ENCODE assay signal across 2 cellular contexts in the genomic region with DNA sequence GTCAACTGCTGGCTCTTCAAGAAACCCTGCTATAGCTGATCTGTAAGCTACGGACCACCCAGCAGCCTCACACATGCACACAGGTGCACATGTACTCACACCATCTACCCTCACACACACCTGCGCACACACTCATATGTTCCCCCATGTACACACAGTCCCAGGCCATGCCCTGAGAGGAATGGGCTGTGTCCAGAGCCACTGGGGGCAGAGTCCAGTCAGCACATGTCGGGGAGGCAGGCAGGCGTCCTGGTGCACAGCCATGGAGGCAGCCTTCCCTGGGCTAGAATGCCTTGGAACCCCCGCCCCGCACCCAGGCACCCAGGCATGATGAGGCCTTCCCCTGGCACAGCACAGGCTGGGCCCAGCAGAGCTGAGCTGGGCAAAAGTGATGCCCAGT.
TF ChIP-seq lines count a peak whose summit lies in the region.

No MANE protein-coding gene starts in this region.

TF ChIP-seq in H1, 55 proteins besides CTCF, POLR2A, EP300 and RAD21:
- no peak for TF ChIP-seq JUN (IDR thresholded peaks at IDR 0.05; ENCODE audit: low read depth, low read length)
- TF ChIP-seq SAP30 (IDR thresholded peaks at IDR 0.05; ENCODE audit: insufficient read depth, insufficient replicate concordance, low read length): no peak
- TF ChIP-seq KDM1A (IDR thresholded peaks at IDR 0.05; ENCODE audit: borderline replicate concordance, low read length): no peak
- TF ChIP-seq TBP (IDR thresholded peaks at IDR 0.05; ENCODE audit: low read depth, low read length): no peak
- no peak for TF ChIP-seq CHD1 (IDR thresholded peaks at IDR 0.05; ENCODE audit: low read depth, low read length)

TF ChIP-seq in WTC11, 78 proteins besides CTCF, POLR2A, EP300 and RAD21:
- TF ChIP-seq SMAD4 (CRISPR knock-in tag; IDR thresholded peaks at IDR 0.05): no peak
- TF ChIP-seq ETV6 (CRISPR knock-in tag; IDR thresholded peaks at IDR 0.05): no peak
- no peak for TF ChIP-seq ELF4 (CRISPR knock-in tag; IDR thresholded peaks at IDR 0.05; ENCODE audit: low read depth)
- no peak for TF ChIP-seq MYBL2 (CRISPR knock-in tag; IDR thresholded peaks at IDR 0.05)
TF ChIP-seq in WTC11: peak in this region for 0.
